ENCODE assay signal across 30 cellular contexts in the genomic region with DNA sequence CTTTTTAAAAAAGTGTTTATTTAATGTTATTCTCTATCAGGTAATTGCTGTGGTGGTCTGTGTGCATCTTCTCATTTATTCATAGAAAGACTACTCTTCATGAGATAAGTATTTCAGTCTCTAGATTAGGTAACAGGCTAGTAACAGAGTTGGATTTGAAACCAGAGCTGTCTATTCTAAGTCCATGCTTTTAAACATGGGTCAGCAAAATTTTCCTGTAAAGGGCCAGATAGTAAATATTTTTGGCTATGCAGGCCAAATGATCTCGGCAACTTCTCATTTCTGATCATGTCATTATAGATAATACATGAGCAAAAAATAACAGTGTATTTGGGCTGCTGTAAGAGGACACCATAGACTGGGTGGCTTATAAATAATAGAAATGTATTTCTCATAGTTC.
DNase-seq lines count a peak whose midpoint lies in the region; ATAC-seq, FAIRE-seq and TF ChIP-seq lines count a peak whose summit lies in the region.
"Had no signal": no experiment of that assay in that cellular context is flagged by ENCODE, and none has a peak within 500 bp of the region (broad histone marks: within the 10 kb centered on the region; RNA-seq: fewer than 3 reads in every experiment).

No MANE protein-coding gene starts in this region.

- TF ChIP-seq POLR2A in HepG2 (IDR thresholded peaks at IDR 0.05; ENCODE audit: insufficient read depth in 1 of 2, low read depth in 2 of 2, low read length in 2 of 2) = no peak
- no peak for TF ChIP-seq POLR2A in right lobe of liver (IDR thresholded peaks at IDR 0.05)

- POLR2A ChIA-PET in HepG2 (lab: Yijun Ruan, JAX) = no interaction called here

- no peaks in the 10 kb centered on the region for H3K4me1 ChIP-seq in HepG2 (ENCODE audit: insufficient read depth, low read length)
- H3K4me1 ChIP-seq in right lobe of liver = no peaks in the 10 kb centered on the region
- peaks cover 17% of the 10 kb centered on the region for H3K4me1 ChIP-seq in smooth muscle cell (ENCODE audit: low read depth)
- H3K4me1 ChIP-seq: A549; BE2C; BLaER1; BLaER1 treated with 17β-estradiol and CSF1 and Interleukin-3, amounts not matched to agents 10 nM and 100 nM; Caco-2 had no signal

- BruUV-seq in HepG2 (replicated peaks; lab: Mats Ljungman, UMichigan) = no TSS peak

- no peaks in the 10 kb centered on the region for H3K36me3 ChIP-seq in HepG2 (replicated peaks in 1 of 2; ENCODE audit: control insufficient read depth in 1 of 2, insufficient read depth in 2 of 2, low read length in 2 of 2)
- H3K36me3 ChIP-seq in right lobe of liver = no peaks in the 10 kb centered on the region
- H3K36me3 ChIP-seq in smooth muscle cell (ENCODE audit: low read depth) = no peaks in the 10 kb centered on the region
- H3K36me3 ChIP-seq: BE2C; BLaER1; BLaER1 treated with 17β-estradiol and CSF1 and Interleukin-3, amounts not matched to agents 10 nM and 100 nM had no signal

- H3K9me3 ChIP-seq in HepG2 (ENCODE audit: low read length) (no peaks in the 10 kb centered on the region; the same call in 1 of the 2 replicates), right lobe of liver (no peaks in the 10 kb centered on the region), smooth muscle cell (replicated peaks; ENCODE audit: low read depth) (no peaks in the 10 kb centered on the region)
- H3K9me3 ChIP-seq: A549; BE2C; BLaER1; BLaER1 treated with 17β-estradiol and CSF1 and Interleukin-3, amounts not matched to agents 10 nM and 100 nM; Caco-2 had no signal

- H3K4me2 ChIP-seq in HepG2 (ENCODE audit: low read depth, low read length) = no peak overlapping the region
- no peak overlapping the region for H3K4me2 ChIP-seq in smooth muscle cell
- H3K4me2 ChIP-seq: A549; BLaER1; BLaER1 treated with 17β-estradiol and CSF1 and Interleukin-3, amounts not matched to agents 10 nM and 100 nM had no signal

- no peak for DNase-seq in HepG2 (ENCODE audit: low spot score)
- DNase-seq in right lobe of liver = no peak
- DNase-seq in smooth muscle cell (lab: John Stamatoyannopoulos, UW; ENCODE audit: unreplicated experiment) = no peak
- no peak for DNase-seq in retina
- DNase-seq: 8988T; ACHN; AML-193; BE2C; Caco-2; Calu3; CD4-positive, alpha-beta memory T cell; CD4-positive, alpha-beta T cell; CD4-positive, CD25-positive, alpha-beta regulatory T cell; CD8-positive, alpha-beta memory T cell; CD8-positive, alpha-beta T cell; COR-L47; DMS 273 treated with DMSO at 0.1 percent for 48 hours; DMS153; DMS53; DMS79; DMS79 treated with DMSO at 0.1 percent for 48 hours; DND-41; EL had no signal

- no peak for FAIRE-seq in HepG2 (lab: Jason Lieb, UNC)
- FAIRE-seq: A204.1, A549, D721Med had no signal

- TF ChIP-seq CTCF in HepG2 (CRISPR knock-in tag; IDR thresholded peaks at IDR 0.05) (no peak), right lobe of liver (IDR thresholded peaks at IDR 0.05) (no peak), smooth muscle cell (IDR thresholded peaks at IDR 0.05; ENCODE audit: borderline replicate concordance, insufficient read depth, poor library complexity, severe bottlenecking) (no peak)

- H3K4me3 ChIP-seq in HepG2 (replicated peaks in 1 of 3; ENCODE audit: insufficient read depth in 1 of 3, low read depth in 2 of 3, low read length in 3 of 3) (no peak overlapping the region), right lobe of liver (no peak overlapping the region), smooth muscle cell (no peak overlapping the region)
- H3K4me3 ChIP-seq: A549; BLaER1; BLaER1 treated with 17β-estradiol and CSF1 and Interleukin-3, amounts not matched to agents 10 nM and 100 nM had no signal

- TF ChIP-seq EP300 in HepG2 (IDR thresholded peaks at IDR 0.05; ENCODE audit: low read depth in 2 of 2, low read length in 2 of 2) = no peak
- TF ChIP-seq EP300 in HepG2 (CRISPR knock-in tag; IDR thresholded peaks at IDR 0.05; ENCODE audit: borderline replicate concordance) = no peak

- H3K9ac ChIP-seq in HepG2 (ENCODE audit: insufficient read depth, low read depth, low read length) = no peak overlapping the region
- H3K9ac ChIP-seq in smooth muscle cell (ENCODE audit: low read depth) = no peak overlapping the region
- H3K9ac ChIP-seq: BLaER1; BLaER1 treated with 17β-estradiol and CSF1 and Interleukin-3, amounts not matched to agents 10 nM and 100 nM had no signal

- intact Hi-C loops in HepG2 (cut with micrococcal nuclease; ENCODE audit: unreplicated experiment) = no loop called here
- intact Hi-C loops in right lobe of liver (cut with DNase I) = no loop called here

- no peak overlapping the region for H2AFZ ChIP-seq in HepG2 (ENCODE audit: low read length)
- H2AFZ ChIP-seq in smooth muscle cell (ENCODE audit: low read depth) = peak overlapping the region; percentile 35

- in situ Hi-C loops in HepG2 (cut with HindIII; ENCODE audit: extremely low pct_ligation_motif_present, low pct_unique_long_range_greater_than_20kb) = no loop called here

- 0% methylated on average over 1 of the region's 1 CpG for WGBS in HepG2 (ENCODE audit: low lambda C conversion rate)
- WGBS in right lobe of liver (ENCODE audit: insufficient coverage, low coverage, low lambda C conversion rate, missing lambda C conversion rate) = 42% methylated on average over 1 of the region's 1 CpG
- 74% methylated on average over 1 of the region's 1 CpG for WGBS in smooth muscle cell (ENCODE audit: low lambda C conversion rate)

- H3K27me3 ChIP-seq in HepG2 (ENCODE audit: control insufficient read depth in 1 of 2, insufficient read depth in 2 of 2, low read length in 2 of 2) (no peaks in the 10 kb centered on the region; a peak in 1 of 5 replicates), right lobe of liver (no peaks in the 10 kb centered on the region), smooth muscle cell (ENCODE audit: low read depth) (no peaks in the 10 kb centered on the region)
- H3K27me3 ChIP-seq: BE2C; BLaER1; BLaER1 treated with 17β-estradiol and CSF1 and Interleukin-3, amounts not matched to agents 10 nM and 100 nM had no signal

- no peaks in the 10 kb centered on the region for H3F3A ChIP-seq in smooth muscle cell (ENCODE audit: low read depth)

- ATAC-seq in HepG2 = no peak
- ATAC-seq in right lobe of liver = no peak
- ATAC-seq: A549; CD8-positive, alpha-beta T cell had no signal

- no peak overlapping the region for H3K27ac ChIP-seq in HepG2 (ENCODE audit: extremely low read length, insufficient read depth, low read length)
- no peak overlapping the region for H3K27ac ChIP-seq in right lobe of liver
- H3K27ac ChIP-seq in smooth muscle cell (ENCODE audit: low read depth) = no peak overlapping the region
- H3K27ac ChIP-seq: 22Rv1; A549; BLaER1; BLaER1 treated with 17β-estradiol and CSF1 and Interleukin-3, amounts not matched to agents 10 nM and 100 nM; C4-2B had no signal

- H3K79me2 ChIP-seq in HepG2 (ENCODE audit: insufficient read depth, low read length) = no peaks in the 10 kb centered on the region
- H3K79me2 ChIP-seq in smooth muscle cell (ENCODE audit: low read depth) = no peaks in the 10 kb centered on the region

- TF ChIP-seq RAD21 in HepG2 (CRISPR knock-in tag; IDR thresholded peaks at IDR 0.05) = no peak

- H4K20me1 ChIP-seq in HepG2 (ENCODE audit: insufficient read depth, low read length) (no peaks in the 10 kb centered on the region), smooth muscle cell (ENCODE audit: low read depth) (no peaks in the 10 kb centered on the region)

- CTCF ChIA-PET in HepG2 (lab: Yijun Ruan, JAX; ENCODE audit: low intra/inter-chr PET ratio, low total read pairs) = no interaction called here

TF ChIP-seq in HepG2, 621 proteins besides CTCF, POLR2A, EP300 and RAD21:
- peak; percentile 33 to 70 for TF ChIP-seq MAFK (conservative IDR thresholded peaks at IDR 0.05 in 1 of 2, IDR thresholded peaks at IDR 0.05 in 1 of 2; ENCODE audit: low read length in 2 of 2)
- no peak for TF ChIP-seq MXI1 (IDR thresholded peaks at IDR 0.05; ENCODE audit: borderline replicate concordance, low read depth, low read length)
- peak; percentile 52; the same call in 1 of the 2 replicates for TF ChIP-seq MAFF (IDR thresholded peaks at IDR 0.05; ENCODE audit: low read depth, low read length)
